In the genomic region with DNA sequence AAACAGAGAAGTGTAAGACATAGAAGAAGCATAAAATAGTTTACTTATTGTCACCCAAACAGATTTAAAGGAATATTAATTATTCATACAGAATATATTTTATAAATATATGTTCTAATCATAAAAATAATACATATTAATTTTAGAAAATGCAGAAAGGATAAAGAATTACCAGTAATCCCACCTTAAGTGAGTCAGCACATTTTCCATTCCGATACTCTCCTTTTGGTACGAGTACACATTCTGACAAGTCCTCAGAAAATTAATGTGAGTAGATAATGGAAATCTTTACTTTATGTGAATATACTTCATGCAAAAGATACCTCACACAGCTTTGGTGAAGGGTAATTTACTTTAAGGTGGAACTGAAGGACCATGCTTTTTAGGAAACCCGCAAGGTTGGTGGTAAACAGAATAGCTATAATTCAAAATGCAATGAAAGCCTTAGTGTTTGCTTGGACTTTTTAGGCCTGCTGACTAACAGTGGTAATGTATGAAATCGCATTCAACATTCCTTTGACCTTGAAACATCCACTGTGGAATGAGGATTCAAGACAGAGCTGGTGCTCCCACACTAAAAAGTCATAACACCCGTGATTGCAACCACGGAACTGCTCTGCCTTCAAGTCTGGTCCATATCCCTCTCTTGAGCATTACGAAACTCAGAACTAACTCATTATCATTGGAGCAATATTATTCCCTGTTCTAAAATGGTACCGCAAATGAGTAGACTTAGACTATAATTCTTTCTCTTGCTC, we compare ENCODE assay signal across 1 cellular context.
TF ChIP-seq lines count a peak whose summit lies in the region.

No MANE protein-coding gene starts in this region.

TF ChIP-seq in IMR-90, 13 proteins besides CTCF, POLR2A, EP300 and RAD21:
- TF ChIP-seq MAZ (IDR thresholded peaks at IDR 0.05; ENCODE audit: borderline replicate concordance, low read depth, low read length) (no peak), BHLHE40 (IDR thresholded peaks at IDR 0.05; ENCODE audit: low read depth, low read length) (0 out of 2 replicates have a peak, but pooled peaks have one; percentile 19), MXI1 (IDR thresholded peaks at IDR 0.05; ENCODE audit: borderline replicate concordance, low read depth, low read length) (no peak), CHD1 (IDR thresholded peaks at IDR 0.05; ENCODE audit: low read depth, low read length) (no peak), NFE2L2 (IDR thresholded peaks at IDR 0.05; ENCODE audit: low read depth, low read length) (peak; percentile 59), CEBPB (IDR thresholded peaks at IDR 0.05; ENCODE audit: low read depth, low read length) (peak; percentile 55; the same call in 1 of the 2 replicates)
